1 cellular context compared by ENCODE assay signal in the genomic region with DNA sequence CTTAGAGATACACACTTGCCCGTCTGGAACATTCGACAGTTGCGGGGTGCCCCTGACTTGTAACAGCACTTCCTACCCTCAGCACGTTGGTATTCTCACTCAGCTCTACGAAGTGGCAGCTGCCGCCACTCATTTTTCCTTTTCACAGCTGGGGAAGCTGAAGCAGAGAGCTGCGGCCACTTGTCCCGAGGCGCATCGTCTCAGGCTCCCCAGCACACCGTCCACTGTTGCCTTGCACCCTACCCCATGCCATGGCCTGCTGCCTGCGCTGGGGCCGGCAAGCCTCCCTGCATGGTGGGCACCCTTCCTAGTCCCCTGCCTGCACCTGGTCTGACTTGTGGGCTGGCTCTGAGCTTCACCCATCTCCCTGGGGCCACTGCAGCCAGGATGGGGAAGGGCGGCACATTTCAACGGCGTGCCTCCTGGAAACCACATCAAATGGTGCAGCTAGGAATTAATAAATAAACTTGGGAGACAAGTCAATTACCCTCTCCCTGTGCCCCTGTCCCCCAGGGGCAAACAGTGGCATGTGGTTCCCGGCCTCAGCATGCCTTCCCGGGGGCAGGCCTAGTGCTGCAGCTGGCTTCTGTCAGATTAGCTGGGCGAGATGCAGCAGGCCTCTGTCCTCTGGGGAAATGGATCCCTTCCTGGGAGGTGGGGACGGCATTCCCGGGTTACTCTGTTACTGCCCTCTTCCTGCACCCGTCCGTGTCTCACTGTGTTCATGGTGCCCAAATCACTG.
TF ChIP-seq lines count a peak whose summit lies in the region.

No MANE protein-coding gene starts in this region.

TF ChIP-seq in GM23338, 12 proteins besides CTCF, POLR2A, EP300 and RAD21:
- TF ChIP-seq ZNF462 (CRISPR knock-in tag; IDR thresholded peaks at IDR 0.05) = no peak
- TF ChIP-seq JUNB (IDR thresholded peaks at IDR 0.05; ENCODE audit: unreplicated experiment) = no peak
- no peak for TF ChIP-seq POLR2AphosphoS5 (IDR thresholded peaks at IDR 0.05; ENCODE audit: low read depth)
- TF ChIP-seq, protein P1, sequence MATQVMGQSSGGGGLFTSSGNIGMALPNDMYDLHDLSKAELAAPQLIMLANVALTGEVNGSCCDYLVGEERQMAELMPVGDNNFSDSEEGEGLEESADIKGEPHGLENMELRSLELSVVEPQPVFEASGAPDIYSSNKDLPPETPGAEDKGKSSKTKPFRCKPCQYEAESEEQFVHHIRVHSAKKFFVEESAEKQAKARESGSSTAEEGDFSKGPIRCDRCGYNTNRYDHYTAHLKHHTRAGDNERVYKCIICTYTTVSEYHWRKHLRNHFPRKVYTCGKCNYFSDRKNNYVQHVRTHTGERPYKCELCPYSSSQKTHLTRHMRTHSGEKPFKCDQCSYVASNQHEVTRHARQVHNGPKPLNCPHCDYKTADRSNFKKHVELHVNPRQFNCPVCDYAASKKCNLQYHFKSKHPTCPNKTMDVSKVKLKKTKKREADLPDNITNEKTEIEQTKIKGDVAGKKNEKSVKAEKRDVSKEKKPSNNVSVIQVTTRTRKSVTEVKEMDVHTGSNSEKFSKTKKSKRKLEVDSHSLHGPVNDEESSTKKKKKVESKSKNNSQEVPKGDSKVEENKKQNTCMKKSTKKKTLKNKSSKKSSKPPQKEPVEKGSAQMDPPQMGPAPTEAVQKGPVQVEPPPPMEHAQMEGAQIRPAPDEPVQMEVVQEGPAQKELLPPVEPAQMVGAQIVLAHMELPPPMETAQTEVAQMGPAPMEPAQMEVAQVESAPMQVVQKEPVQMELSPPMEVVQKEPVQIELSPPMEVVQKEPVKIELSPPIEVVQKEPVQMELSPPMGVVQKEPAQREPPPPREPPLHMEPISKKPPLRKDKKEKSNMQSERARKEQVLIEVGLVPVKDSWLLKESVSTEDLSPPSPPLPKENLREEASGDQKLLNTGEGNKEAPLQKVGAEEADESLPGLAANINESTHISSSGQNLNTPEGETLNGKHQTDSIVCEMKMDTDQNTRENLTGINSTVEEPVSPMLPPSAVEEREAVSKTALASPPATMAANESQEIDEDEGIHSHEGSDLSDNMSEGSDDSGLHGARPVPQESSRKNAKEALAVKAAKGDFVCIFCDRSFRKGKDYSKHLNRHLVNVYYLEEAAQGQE (IDR thresholded peaks at IDR 0.05; ENCODE audit: unreplicated experiment) = no peak
- no peak for TF ChIP-seq EZH2 (IDR thresholded peaks at IDR 0.05; ENCODE audit: low read depth, unreplicated experiment)
- TF ChIP-seq, protein P2, sequence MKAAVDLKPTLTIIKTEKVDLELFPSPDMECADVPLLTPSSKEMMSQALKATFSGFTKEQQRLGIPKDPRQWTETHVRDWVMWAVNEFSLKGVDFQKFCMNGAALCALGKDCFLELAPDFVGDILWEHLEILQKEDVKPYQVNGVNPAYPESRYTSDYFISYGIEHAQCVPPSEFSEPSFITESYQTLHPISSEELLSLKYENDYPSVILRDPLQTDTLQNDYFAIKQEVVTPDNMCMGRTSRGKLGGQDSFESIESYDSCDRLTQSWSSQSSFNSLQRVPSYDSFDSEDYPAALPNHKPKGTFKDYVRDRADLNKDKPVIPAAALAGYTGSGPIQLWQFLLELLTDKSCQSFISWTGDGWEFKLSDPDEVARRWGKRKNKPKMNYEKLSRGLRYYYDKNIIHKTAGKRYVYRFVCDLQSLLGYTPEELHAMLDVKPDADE (IDR thresholded peaks at IDR 0.05) = no peak
- TF ChIP-seq EZH2phosphoT487 (IDR thresholded peaks at IDR 0.05; ENCODE audit: unreplicated experiment) = no peak
TF ChIP-seq in GM23338: peak in this region for 0.
